Comparison of ENCODE assay signal across 8 cellular contexts in the genomic region with DNA sequence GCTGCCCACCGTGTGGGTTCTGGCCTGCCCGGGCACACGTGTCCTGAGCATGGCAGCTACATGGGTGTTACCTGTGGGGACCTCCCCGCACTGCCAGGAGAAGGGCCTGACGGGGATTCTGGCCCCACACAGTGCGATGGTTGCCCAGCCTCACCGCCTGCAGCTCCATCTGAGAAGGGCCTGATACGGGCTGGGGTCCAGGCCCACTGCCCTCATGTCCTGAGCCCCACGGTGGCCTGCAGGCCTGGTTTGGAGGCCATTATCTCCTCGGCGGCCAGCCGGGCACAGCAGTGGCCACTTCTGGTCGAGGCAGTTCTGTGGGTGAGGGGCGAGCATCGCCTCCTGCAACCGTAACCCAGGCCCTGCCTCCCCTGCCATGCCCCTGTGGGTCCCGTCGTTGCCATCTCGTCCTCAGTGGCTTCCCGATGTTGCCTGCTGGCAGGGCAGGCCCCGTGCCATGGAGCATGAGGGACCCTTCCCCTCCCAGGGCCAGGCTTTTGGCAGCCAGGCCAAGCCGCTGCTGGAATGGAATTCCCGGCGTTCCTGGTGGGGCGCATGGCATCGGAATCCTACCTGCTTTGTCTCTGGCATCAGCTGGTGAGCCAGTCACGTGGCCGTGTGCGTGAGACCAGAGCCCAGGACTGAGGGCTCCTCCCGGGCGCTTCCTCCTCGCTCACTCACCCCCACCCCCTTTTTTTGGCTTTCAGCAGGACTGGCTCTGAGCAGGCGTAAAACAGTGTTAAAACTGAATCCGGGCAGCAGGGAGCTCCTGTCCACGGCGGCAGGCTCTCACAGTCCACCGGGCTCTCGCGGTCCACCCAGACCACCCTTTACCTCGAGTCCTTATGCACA.
DNase-seq lines count a peak whose midpoint lies in the region; ATAC-seq and TF ChIP-seq lines count a peak whose summit lies in the region.

No MANE protein-coding gene starts in this region.

- no peaks in the 10 kb centered on the region for H3K9me3 ChIP-seq in Loucy (ENCODE audit: insufficient read depth, low read depth, low read length)
- no peaks in the 10 kb centered on the region for H3K9me3 ChIP-seq in mucosa of rectum (ENCODE audit: control insufficient read depth in 2 of 2, low read length in 2 of 2)

- TF ChIP-seq CTCF in AG10803 (conservative IDR thresholded peaks at IDR 0.05; ENCODE audit: low read length) (no peak), Loucy (conservative IDR thresholded peaks at IDR 0.05; ENCODE audit: low read length) (no peak), coronary artery (IDR thresholded peaks at IDR 0.05) (no peak)

- H3K4me3 ChIP-seq in AG10803 (ENCODE audit: low read length): peak overlapping the region; percentile 98
- H3K4me3 ChIP-seq in Loucy (ENCODE audit: low read length, poor library complexity, severe bottlenecking): peak overlapping the region; percentile 88
- H3K4me3 ChIP-seq in coronary artery: peak overlapping the region; percentile 96
- peak overlapping the region; percentile 46 to 60 for H3K4me3 ChIP-seq in mucosa of rectum (ENCODE audit: low read length in 2 of 2)

- H3K27ac ChIP-seq in coronary artery: peak overlapping the region; percentile 99 to 100
- peak overlapping the region; percentile 79 to 86 for H3K27ac ChIP-seq in mucosa of rectum (ENCODE audit: low read depth in 2 of 2, low read length in 2 of 2)

- peak overlapping the region; percentile 98 for H3K4me2 ChIP-seq in Loucy (ENCODE audit: low read depth, low read length, poor library complexity, severe bottlenecking)

- H2AFZ ChIP-seq in Loucy (ENCODE audit: low read length): no peak overlapping the region

- H3K36me3 ChIP-seq in Loucy (ENCODE audit: insufficient read depth, low read length) (peaks cover 81% of the 10 kb centered on the region), mucosa of rectum (ENCODE audit: control insufficient read depth in 2 of 2, insufficient read depth in 2 of 2, low read length in 2 of 2) (peaks cover 4 to 8% of the 10 kb centered on the region in 2 donors)

- peak overlapping the region; percentile 100 for H3K9ac ChIP-seq in Loucy (ENCODE audit: low read depth, low read length, poor library complexity, severe bottlenecking)
- peak overlapping the region; percentile 56 to 68 for H3K9ac ChIP-seq in mucosa of rectum (ENCODE audit: low read depth in 1 of 2, low read length in 2 of 2)

- H3F3A ChIP-seq in Loucy (ENCODE audit: low read depth): no peaks in the 10 kb centered on the region

- H3K4me1 ChIP-seq in Loucy (ENCODE audit: insufficient read depth, low read length, poor library complexity, severe bottlenecking) (peaks cover 26% of the 10 kb centered on the region), mucosa of rectum (ENCODE audit: control insufficient read depth in 2 of 2, insufficient read depth in 2 of 2, low read length in 2 of 2) (peaks cover 49 to 57% of the 10 kb centered on the region in 2 donors)

- no peak for ATAC-seq in HG02678 (IDR thresholded peaks at IDR 0.05; ENCODE audit: unreplicated experiment)
- ATAC-seq in GM18868 (IDR thresholded peaks at IDR 0.05; ENCODE audit: unreplicated experiment): no peak

- DNase-seq in AG10803 (ENCODE audit: low read depth): peak; percentile 89
- peak; percentile 86 for DNase-seq in coronary artery (ENCODE audit: low spot score)
- no peak for DNase-seq in T-helper 1 cell
- no peak for DNase-seq in NCI-H82 treated with DMSO at 0.1 percent for 48 hours (lab: John Stamatoyannopoulos, UW; ENCODE audit: unreplicated experiment)

- H3K9me2 ChIP-seq in Loucy (replicated peaks; ENCODE audit: low read depth, low read length): no peaks in the 10 kb centered on the region

- H4K20me1 ChIP-seq in Loucy (ENCODE audit: insufficient read depth, low read length, poor library complexity, severe bottlenecking): peaks cover 78% of the 10 kb centered on the region

- peaks cover 100% of the 10 kb centered on the region for H3K79me2 ChIP-seq in Loucy (ENCODE audit: insufficient read depth, low read length)

- peaks cover 27% of the 10 kb centered on the region for H3K27me3 ChIP-seq in Loucy (ENCODE audit: insufficient read depth, low read length, poor library complexity, severe bottlenecking)
- no peaks in the 10 kb centered on the region for H3K27me3 ChIP-seq in mucosa of rectum (ENCODE audit: control insufficient read depth in 2 of 2, insufficient read depth in 2 of 2, low read length in 2 of 2)

Comparison
In these comparisons a context has a peak if more than half of its experiments do, and no peak if none do; other contexts are left out.
1. DNase-seq: peak in AG10803 (single experiment) and coronary artery (single experiment); none in T-helper 1 cell (0 of 5) and NCI-H82 treated with DMSO at 0.1 percent for 48 hours (single experiment).
2. Peak in every context shown above with its lines, with median percentiles within 50 percentile points of each other: H3K4me3 ChIP-seq.